Comparison of ENCODE assay signal across 17 cellular contexts in the genomic region with DNA sequence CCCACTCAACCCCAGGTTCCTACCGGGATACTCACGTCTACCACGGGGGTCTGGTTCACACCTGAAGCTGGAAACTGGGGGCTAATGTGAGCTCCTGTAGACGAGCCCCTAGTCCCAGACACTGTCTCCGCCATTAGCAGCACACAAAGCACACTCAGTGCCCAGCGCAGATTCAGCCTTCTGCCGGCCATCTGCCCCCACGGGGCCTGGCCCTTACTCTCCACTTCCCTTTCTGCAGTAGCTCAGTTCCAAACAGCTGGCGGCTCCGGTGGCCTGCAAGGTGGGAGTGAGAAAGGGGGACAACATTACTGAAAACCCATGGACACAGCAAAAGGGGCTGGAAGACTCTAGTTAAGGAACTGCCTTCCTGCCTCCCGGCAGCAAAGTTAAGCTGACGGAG. TPM values are rescaled to one million over a fixed set of nuclear protein-coding genes. Genes with fewer than 3 reads are reported as not detected.
A peak's percentile ranks its signal among the peaks of the same experiment; 100 is the strongest.
DNase-seq lines count a peak whose midpoint lies in the region; ATAC-seq and TF ChIP-seq lines count a peak whose summit lies in the region.
"Had no signal": no experiment of that assay in that cellular context is flagged by ENCODE, and none has a peak within 500 bp of the region (broad histone marks: within the 10 kb centered on the region; RNA-seq: fewer than 3 reads in every experiment).

No MANE protein-coding gene starts in this region.

- no peak overlapping the region for H3K27ac Mint-ChIP-seq in activated T-cell treated with anti-CD3 and anti-CD28 coated beads, Interleukin-2, amount 50 U/mL, for 72 hours

- H3K9me2 ChIP-seq in PC-3 (replicated peaks; ENCODE audit: low read length) (no peaks in the 10 kb centered on the region), hepatocyte (replicated peaks; ENCODE audit: insufficient read depth) (no peaks in the 10 kb centered on the region)
- H3K9me2 ChIP-seq: SK-N-SH had no signal

- intact Hi-C loops in PC-3 (cut with micrococcal nuclease): no loop called here
- intact Hi-C loops in posterior vena cava (cut with DNase I): no loop called here

- H3K4me1 Mint-ChIP-seq in activated T-cell treated with anti-CD3 and anti-CD28 coated beads, Interleukin-2, amount 50 U/mL, for 4 hours (ENCODE audit: low read depth): peaks cover 46% of the 10 kb centered on the region
- H3K4me1 Mint-ChIP-seq in activated T-cell treated with anti-CD3 and anti-CD28 coated beads, Interleukin-2, amount 50 U/mL, for 72 hours (ENCODE audit: low read depth): peaks cover 27% of the 10 kb centered on the region

- no peaks in the 10 kb centered on the region for H3K9me3 Mint-ChIP-seq in activated T-cell treated with anti-CD3 and anti-CD28 coated beads, Interleukin-2, amount 50 U/mL, for 4 hours
- H3K9me3 Mint-ChIP-seq in activated T-cell treated with anti-CD3 and anti-CD28 coated beads, Interleukin-2, amount 50 U/mL, for 72 hours: no peaks in the 10 kb centered on the region

- no peak for TF ChIP-seq CTCF in PC-3 (conservative IDR thresholded peaks at IDR 0.05; ENCODE audit: low read depth, low read length)
- no peak for TF ChIP-seq CTCF in hepatocyte (IDR thresholded peaks at IDR 0.05; ENCODE audit: poor library complexity)

- no peak for ATAC-seq in activated T-cell treated with anti-CD3 and anti-CD28 coated beads, Interleukin-2, amount 50 U/mL, for 4 hours
- ATAC-seq in activated T-cell treated with anti-CD3 and anti-CD28 coated beads, Interleukin-2, amount 50 U/mL, for 72 hours (replicated peaks in 1 of 2): no peak
- no peak for ATAC-seq in PC-3
- ATAC-seq in GM19455 (IDR thresholded peaks at IDR 0.05; ENCODE audit: unreplicated experiment): no peak
- ATAC-seq: A549, gastroesophageal sphincter had no signal

- H3K4me3 Mint-ChIP-seq in activated T-cell treated with anti-CD3 and anti-CD28 coated beads, Interleukin-2, amount 50 U/mL, for 4 hours: peak overlapping the region; percentile 16
- peak overlapping the region in 1 of 2 donors; percentile 96 for H3K4me3 Mint-ChIP-seq in activated T-cell treated with anti-CD3 and anti-CD28 coated beads, Interleukin-2, amount 50 U/mL, for 72 hours

- no peak for DNase-seq in activated T-cell treated with anti-CD3 and anti-CD28 coated beads, Interleukin-2, amount 50 U/mL, for 4 hours
- DNase-seq in activated T-cell treated with anti-CD3 and anti-CD28 coated beads, Interleukin-2, amount 50 U/mL, for 72 hours: no peak
- DNase-seq in PC-3: no peak
- DNase-seq in hepatocyte (ENCODE audit: low spot score): no peak
- no peak for DNase-seq in DMS53 (lab: John Stamatoyannopoulos, UW)
- no peak for DNase-seq in posterior vena cava (ENCODE audit: low spot score)
- DNase-seq: activated naive CD4-positive, alpha-beta T cell treated with anti-CD3 and anti-CD28 coated beads, Interleukin-2, amount 50 U/mL, for 16 hours; NCI-H1092; retina; SK-N-SH; stimulated activated CD4-positive, alpha-beta T cell treated with anti-CD3 and anti-CD28 coated beads, Interleukin-2, amount 100 ng/mL, for 24 hours; stimulated activated CD8-positive, alpha-beta memory T cell treated with anti-CD3 and anti-CD28 coated beads, Interleukin-4, amount 100 ng/mL, for 48 hours had no signal

- H3K9me3 ChIP-seq in PC-3 (ENCODE audit: low read length) (no peaks in the 10 kb centered on the region), hepatocyte (ENCODE audit: low read depth) (no peaks in the 10 kb centered on the region), subcutaneous abdominal adipose tissue (ENCODE audit: control insufficient read depth in 5 of 5, low read length in 5 of 5) (no peaks in the 10 kb centered on the region)
- H3K9me3 ChIP-seq: A549, gastroesophageal sphincter, SK-N-SH had no signal

- H3K79me2 ChIP-seq in PC-3 (ENCODE audit: low read length) (peaks cover 19% of the 10 kb centered on the region), hepatocyte (no peaks in the 10 kb centered on the region)

- H3K4me2 ChIP-seq in PC-3 (ENCODE audit: low read length) (0 out of 2 replicates have a peak overlapping the region, but pooled peaks have one; percentile 88), hepatocyte (peak overlapping the region; percentile 77)
- H3K4me2 ChIP-seq: A549, SK-N-SH had no signal

- 93% methylated on average over 12 of the region's 12 CpGs for WGBS in hepatocyte (ENCODE audit: low lambda C conversion rate, missing lambda C conversion rate)

- H4K20me1 ChIP-seq in PC-3 (ENCODE audit: low read length): no peaks in the 10 kb centered on the region
- H4K20me1 ChIP-seq in hepatocyte (ENCODE audit: insufficient read depth, poor library complexity, severe bottlenecking): no peaks in the 10 kb centered on the region

- H3K4me1 ChIP-seq in PC-3 (ENCODE audit: insufficient read depth, low read length) (peaks cover 15% of the 10 kb centered on the region), hepatocyte (ENCODE audit: insufficient read depth) (peaks cover 12% of the 10 kb centered on the region), subcutaneous abdominal adipose tissue (ENCODE audit: control insufficient read depth in 5 of 5, insufficient read depth in 5 of 5, low read length in 5 of 5) (peaks cover 2 to 45% (median 29%) of the 10 kb centered on the region in 5 donors)

- H2AFZ ChIP-seq in PC-3 (ENCODE audit: low read length) (no peak overlapping the region), hepatocyte (no peak overlapping the region)

- no peak overlapping the region for H3K4me3 ChIP-seq in PC-3 (ENCODE audit: low read length)
- H3K4me3 ChIP-seq in hepatocyte: no peak overlapping the region
- peak overlapping the region; percentile 38 to 95 (median 84) for H3K4me3 ChIP-seq in subcutaneous abdominal adipose tissue (ENCODE audit: low read depth in 1 of 5, low read length in 5 of 5)
- H3K4me3 ChIP-seq: A549 had no signal

- H3K27ac ChIP-seq in PC-3 (ENCODE audit: low read length) (no peak overlapping the region), hepatocyte (no peak overlapping the region), subcutaneous abdominal adipose tissue (ENCODE audit: low read depth, low read length) (peak overlapping the region; percentile 11)
- H3K27ac ChIP-seq: A549 had no signal

- H3K27me3 Mint-ChIP-seq in activated T-cell treated with anti-CD3 and anti-CD28 coated beads, Interleukin-2, amount 50 U/mL, for 4 hours (ENCODE audit: low read depth): no peaks in the 10 kb centered on the region
- H3K27me3 Mint-ChIP-seq in activated T-cell treated with anti-CD3 and anti-CD28 coated beads, Interleukin-2, amount 50 U/mL, for 72 hours (ENCODE audit: low read depth): no peaks in the 10 kb centered on the region
- H3K27me3 Mint-ChIP-seq: IgD-negative memory B cell had no signal

- peaks cover 12% of the 10 kb centered on the region; the same call in 1 of the 2 replicates for H3K36me3 ChIP-seq in PC-3 (ENCODE audit: low read depth, low read length)
- no peaks in the 10 kb centered on the region for H3K36me3 ChIP-seq in hepatocyte (replicated peaks; ENCODE audit: insufficient read depth, low read depth)
- H3K36me3 ChIP-seq in subcutaneous abdominal adipose tissue (ENCODE audit: control insufficient read depth in 5 of 5, insufficient read depth in 5 of 5, low read length in 5 of 5): peaks cover 0 to 40% (median 17%) of the 10 kb centered on the region in 5 donors

- POLR2A ChIA-PET in PC-3 (lab: Charles Lee; ENCODE audit: unreplicated experiment): no interaction called here

- H3K36me3 Mint-ChIP-seq in activated T-cell treated with anti-CD3 and anti-CD28 coated beads, Interleukin-2, amount 50 U/mL, for 4 hours (ENCODE audit: insufficient read depth): peaks cover 26% of the 10 kb centered on the region
- H3K36me3 Mint-ChIP-seq in activated T-cell treated with anti-CD3 and anti-CD28 coated beads, Interleukin-2, amount 50 U/mL, for 72 hours (ENCODE audit: insufficient read depth in 2 of 2): peaks cover 4 to 19% of the 10 kb centered on the region in 2 donors

- H3F3A ChIP-seq in PC-3 (ENCODE audit: low read length, unreplicated experiment): no peaks in the 10 kb centered on the region

- H3K27me3 ChIP-seq in PC-3 (ENCODE audit: low read length) (no peaks in the 10 kb centered on the region), hepatocyte (no peaks in the 10 kb centered on the region), subcutaneous abdominal adipose tissue (ENCODE audit: control insufficient read depth in 5 of 5, insufficient read depth in 4 of 5, low read length in 5 of 5) (no peaks in the 10 kb centered on the region)
- H3K27me3 ChIP-seq: gastroesophageal sphincter had no signal

- no TSS peak for BruUV-seq in PC-3 (replicated peaks; lab: Mats Ljungman, UMichigan)

- CTCF ChIA-PET in PC-3 (lab: Charles Lee): no interaction called here

- no peak overlapping the region for H3K9ac ChIP-seq in PC-3 (ENCODE audit: low read length)
- H3K9ac ChIP-seq in subcutaneous abdominal adipose tissue (ENCODE audit: low read length in 5 of 5): peak overlapping the region in 3 of 5 donors; percentile 19 to 55 (median 43)
- H3K9ac ChIP-seq: SK-N-SH had no signal

RNA-seq across cellular contexts. Expression of a gene that starts 2.2 kb away (rescaled TPM):
- 10 to 100 TPM; 12.4 to 14.7 (median 13.6) TPM for total RNA-seq in activated T-cell treated with anti-CD3 and anti-CD28 coated beads, Interleukin-2, amount 50 U/mL, for 4 hours
- 10 to 100 TPM; 25.9 to 27.4 TPM for total RNA-seq in activated T-cell treated with anti-CD3 and anti-CD28 coated beads, Interleukin-2, amount 50 U/mL, for 72 hours
- total RNA-seq in PC-3 (2014; rRNA removed) (34.1 and 50.2 TPM in 2 replicates), hepatocyte (15.4 and 19.7 TPM in 2 replicates), posterior vena cava (10 to 100 TPM; 21.6 to 29.8 TPM)
- polyA plus RNA-seq in hepatocyte: 17.9 and 21.8 TPM in 2 replicates

RNA-seq across cellular contexts. Expression of a gene that starts 25.7 kb away (rescaled TPM):
- 10 to 100 TPM; 22.9 to 25.3 (median 24.2) TPM for total RNA-seq in activated T-cell treated with anti-CD3 and anti-CD28 coated beads, Interleukin-2, amount 50 U/mL, for 4 hours
- total RNA-seq in activated T-cell treated with anti-CD3 and anti-CD28 coated beads, Interleukin-2, amount 50 U/mL, for 72 hours: 10 to 100 TPM; 13.2 to 14.7 TPM
- total RNA-seq in PC-3 (2014; rRNA removed) (18.8 and 38.1 TPM in 2 replicates), hepatocyte (19.1 and 32.5 TPM in 2 replicates), posterior vena cava (10 to 100 TPM; 53.8 to 67.8 TPM)
- polyA plus RNA-seq in hepatocyte: 40.5 and 47.6 TPM in 2 replicates

Comparison
In these comparisons a context has a peak if more than half of its experiments do, and no peak if none do; other contexts are left out.
1. H3K4me3 ChIP-seq: peak in subcutaneous abdominal adipose tissue (5 of 5); none in PC-3 (single experiment) and hepatocyte (single experiment).